ENCODE assay signal across 10 cellular contexts in the genomic region with DNA sequence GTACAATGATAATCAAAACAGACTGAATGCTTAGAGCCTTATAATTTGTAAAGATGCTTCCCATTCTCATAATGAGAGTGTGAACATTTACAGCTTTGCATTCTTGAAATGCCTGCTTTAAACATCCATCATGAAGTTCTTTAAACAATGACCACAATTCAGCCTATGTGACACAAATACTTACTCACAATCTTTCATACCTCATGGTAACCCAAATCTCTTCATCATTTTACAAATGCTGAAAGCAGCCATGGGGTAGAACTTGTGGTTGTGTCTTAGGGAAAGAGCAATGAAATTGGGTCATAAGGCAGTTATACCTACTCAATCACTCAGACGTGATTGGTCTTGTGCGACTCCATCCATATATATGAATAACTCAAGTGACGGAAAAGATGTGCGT.
"Had no signal": no experiment of that assay in that cellular context is flagged by ENCODE, and none has a peak within 500 bp of the region (broad histone marks: within the 10 kb centered on the region; RNA-seq: fewer than 3 reads in every experiment).

No MANE protein-coding gene starts in this region.

- H3K9ac ChIP-seq: KMS-11 had no signal

- H3K27ac ChIP-seq: HL-60, KMS-11 had no signal

- H3K4me1 Mint-ChIP-seq: IgD-negative memory B cell had no signal

- H3K9me3 ChIP-seq: HAP-1 had no signal

- H3K4me1 ChIP-seq: HAP-1 had no signal

- H3K27ac Mint-ChIP-seq: HFFc6, IgD-negative memory B cell had no signal

- DNase-seq: GOT3, H7, HFFc6, KBM-7 had no signal

- H3K4me2 ChIP-seq: KMS-11 had no signal

- ATAC-seq: HCT116, HepG2 had no signal

- H3K4me3 Mint-ChIP-seq: HFFc6, IgD-negative memory B cell had no signal

- H3K36me3 ChIP-seq: HAP-1 had no signal

- H3K36me3 Mint-ChIP-seq: IgD-negative memory B cell had no signal

- H3K27me3 Mint-ChIP-seq: IgD-negative memory B cell had no signal

- H3K9me3 Mint-ChIP-seq: HFFc6 had no signal

- H3K4me3 ChIP-seq: HAP-1 had no signal
